ENCODE assay signal across 18 cellular contexts in genomic region chr5:35860686-35861085, GRCh38. TPM values are rescaled to one million over a fixed set of nuclear protein-coding genes. Genes with fewer than 3 reads are reported as not detected.
DNase-seq lines count a peak whose midpoint lies in the region; ATAC-seq and FAIRE-seq lines count a peak whose summit lies in the region.
"Had no signal": no experiment of that assay in that cellular context is flagged by ENCODE, and none has a peak within 500 bp of the region (broad histone marks: within the 10 kb centered on the region; RNA-seq: fewer than 3 reads in every experiment).

No MANE protein-coding gene starts in this region.

- H3K27ac ChIP-seq in CD4-positive, alpha-beta memory T cell (ENCODE audit: low read depth, low read length), result peak overlapping the region; percentile 97
- H3K27ac ChIP-seq: foreskin keratinocyte, right atrium auricular region, VCaP had no signal

- H3K36me3 Mint-ChIP-seq in CD4-positive, alpha-beta memory T cell, result peaks cover 85 to 87% of the 10 kb centered on the region in 2 donors
- H3K36me3 Mint-ChIP-seq in activated naive CD8-positive, alpha-beta T cell treated with anti-CD3 and anti-CD28 coated beads, Interleukin-2, amount 10 ng/mL, durations not matched to agents 7 days and 5 days, result peaks cover 52% of the 10 kb centered on the region
- peaks cover 81 to 84% (median 83%) of the 10 kb centered on the region in 3 donors for H3K36me3 Mint-ChIP-seq in naive thymus-derived CD8-positive, alpha-beta T cell

- H3K9me3 Mint-ChIP-seq in CD4-positive, alpha-beta memory T cell, result peaks cover 0 to 10% (median 1%) of the 10 kb centered on the region in 8 donors
- peaks cover 4% of the 10 kb centered on the region for H3K9me3 Mint-ChIP-seq in activated naive CD8-positive, alpha-beta T cell treated with anti-CD3 and anti-CD28 coated beads, Interleukin-2, amount 10 ng/mL, durations not matched to agents 7 days and 5 days
- H3K9me3 Mint-ChIP-seq in naive thymus-derived CD8-positive, alpha-beta T cell, result peaks cover 0 to 5% (median 0%) of the 10 kb centered on the region in 9 donors

- DNase-seq in CD4-positive, alpha-beta memory T cell, result no peak
- no peak for DNase-seq in HTR-8/SVneo (ENCODE audit: insufficient read length, low spot score)
- no peak for DNase-seq in activated naive CD8-positive, alpha-beta T cell treated with anti-CD3 and anti-CD28 coated beads, Interleukin-2, amount 10 ng/mL, durations not matched to agents 7 days and 5 days
- DNase-seq in naive thymus-derived CD8-positive, alpha-beta T cell, result no peak
- DNase-seq in GM19238 (ENCODE audit: insufficient read length, low spot score), result no peak
- no peak for DNase-seq in NCI-H2227 (lab: John Stamatoyannopoulos, UW; ENCODE audit: unreplicated experiment)
- DNase-seq: cortex of kidney, foreskin keratinocyte, H7, kidney, NCI-H1092, NCI-H524, SHP77 treated with DMSO at 0.1 percent for 48 hours had no signal

- peak overlapping the region; percentile 91 to 98 (median 96) for H3K27ac Mint-ChIP-seq in CD4-positive, alpha-beta memory T cell
- H3K27ac Mint-ChIP-seq in activated naive CD8-positive, alpha-beta T cell treated with anti-CD3 and anti-CD28 coated beads, Interleukin-2, amount 10 ng/mL, durations not matched to agents 7 days and 5 days, result peak overlapping the region; percentile 83
- peak overlapping the region; percentile 89 to 99 (median 97) for H3K27ac Mint-ChIP-seq in naive thymus-derived CD8-positive, alpha-beta T cell

- CTCF ChIA-PET in CD4-positive, alpha-beta memory T cell (lab: Charles Lee; ENCODE audit: partially characterized antibody), result interaction anchor here (1.2 to 16.0 kb wide), 7 partner anchors 37 to 210 kb away, joined by 3 to 325 read pairs (median 13); no protein-coding TSS in a partner anchor

- peaks cover 60% of the 10 kb centered on the region for H3K36me3 ChIP-seq in CD4-positive, alpha-beta memory T cell (ENCODE audit: insufficient read depth, low read length)
- H3K36me3 ChIP-seq: right atrium auricular region had no signal

- peak overlapping the region; percentile 91 to 98 (median 96) for H3K4me3 Mint-ChIP-seq in CD4-positive, alpha-beta memory T cell
- peak overlapping the region; percentile 85 for H3K4me3 Mint-ChIP-seq in activated naive CD8-positive, alpha-beta T cell treated with anti-CD3 and anti-CD28 coated beads, Interleukin-2, amount 10 ng/mL, durations not matched to agents 7 days and 5 days
- peak overlapping the region; percentile 84 to 97 (median 96) for H3K4me3 Mint-ChIP-seq in naive thymus-derived CD8-positive, alpha-beta T cell

- intact Hi-C loops in CD4-positive, alpha-beta memory T cell (cut with micrococcal nuclease), result loop anchor here (1.0 kb wide), 1 partner anchor 9 kb away; no protein-coding TSS in a partner anchor

- no peaks in the 10 kb centered on the region for H3K9me3 ChIP-seq in CD4-positive, alpha-beta memory T cell (ENCODE audit: control insufficient read depth in 1 of 2, low read length in 2 of 2)
- H3K9me3 ChIP-seq: right atrium auricular region had no signal

- H3K27me3 Mint-ChIP-seq in CD4-positive, alpha-beta memory T cell, result no peaks in the 10 kb centered on the region
- no peaks in the 10 kb centered on the region for H3K27me3 Mint-ChIP-seq in activated naive CD8-positive, alpha-beta T cell treated with anti-CD3 and anti-CD28 coated beads, Interleukin-2, amount 10 ng/mL, durations not matched to agents 7 days and 5 days
- H3K27me3 Mint-ChIP-seq in naive thymus-derived CD8-positive, alpha-beta T cell, result no peaks in the 10 kb centered on the region

- H3K27me3 ChIP-seq in CD4-positive, alpha-beta memory T cell (ENCODE audit: insufficient read depth, low read length), result no peaks in the 10 kb centered on the region
- H3K27me3 ChIP-seq: foreskin keratinocyte, right atrium auricular region had no signal

- H3K4me1 Mint-ChIP-seq in CD4-positive, alpha-beta memory T cell, result peaks cover 36 to 73% (median 45%) of the 10 kb centered on the region in 4 donors
- H3K4me1 Mint-ChIP-seq in activated naive CD8-positive, alpha-beta T cell treated with anti-CD3 and anti-CD28 coated beads, Interleukin-2, amount 10 ng/mL, durations not matched to agents 7 days and 5 days, result peaks cover 72% of the 10 kb centered on the region
- peaks cover 40 to 63% (median 57%) of the 10 kb centered on the region in 4 donors for H3K4me1 Mint-ChIP-seq in naive thymus-derived CD8-positive, alpha-beta T cell

- POLR2A ChIA-PET in CD4-positive, alpha-beta memory T cell (lab: Charles Lee; ENCODE audit: partially characterized antibody), result interaction anchor here (0.6 to 19.9 kb wide), 11 partner anchors 4 to 945 kb away, joined by 3 to 2275 read pairs (median 437); partner anchors contain the start of genes BRIX1, IL7R and RAD1
- POLR2A ChIA-PET in activated naive CD8-positive, alpha-beta T cell treated with anti-CD3 and anti-CD28 coated beads, Interleukin-2, amount 10 ng/mL, durations not matched to agents 7 days and 5 days (lab: Charles Lee), result no interaction called here
- POLR2A ChIA-PET in naive thymus-derived CD8-positive, alpha-beta T cell (lab: Charles Lee), result interaction anchor here (1.4 to 17.7 kb wide), 8 partner anchors 10 to 201 kb away, joined by 3 to 989 read pairs (median 26); no protein-coding TSS in a partner anchor

- ATAC-seq in activated naive CD8-positive, alpha-beta T cell treated with anti-CD3 and anti-CD28 coated beads, Interleukin-2, amount 10 ng/mL, durations not matched to agents 7 days and 5 days (ENCODE audit: low read depth), result no peak
- ATAC-seq in naive thymus-derived CD8-positive, alpha-beta T cell, result no peak
- no peak for ATAC-seq in HG03439 (IDR thresholded peaks at IDR 0.05; ENCODE audit: unreplicated experiment)
- ATAC-seq: foreskin keratinocyte had no signal

- peaks cover 49% of the 10 kb centered on the region for H3K4me1 ChIP-seq in CD4-positive, alpha-beta memory T cell (ENCODE audit: insufficient read depth, low read length)
- H3K4me1 ChIP-seq: right atrium auricular region had no signal

- peak; percentile 42 for FAIRE-seq in HTR-8/SVneo (lab: Jason Lieb, UNC)
- FAIRE-seq: GM19239, kidney had no signal

- H3K4me3 ChIP-seq in CD4-positive, alpha-beta memory T cell (ENCODE audit: low read length in 2 of 2), result peak overlapping the region; percentile 82 to 85
- H3K4me3 ChIP-seq: right atrium auricular region had no signal

RNA-seq across cellular contexts. Expression of gene IL7R, which starts 4.0 kb away (rescaled TPM):
- total RNA-seq in CD4-positive, alpha-beta memory T cell, result 1,000 to 10,000 TPM; 2,390 to 2,440 TPM
- 1,000 to 10,000 TPM in 1 of 2 donors, 100 to 1,000 TPM in 1; 514 to 1,212 TPM for polyA plus RNA-seq in CD4-positive, alpha-beta memory T cell
- total RNA-seq in activated naive CD8-positive, alpha-beta T cell treated with anti-CD3 and anti-CD28 coated beads, Interleukin-2, amount 10 ng/mL, durations not matched to agents 7 days and 5 days, result 100 to 1,000 TPM; 738 to 891 TPM
- 1,000 to 10,000 TPM; 1,319 to 1,437 TPM for total RNA-seq in naive thymus-derived CD8-positive, alpha-beta T cell
- 100 to 1,000 TPM; 569 to 668 (median 661) TPM for polyA plus RNA-seq in naive thymus-derived CD8-positive, alpha-beta T cell
- total RNA-seq: H7, HT-29 had no signal
